10 cellular contexts compared by ENCODE assay signal in the genomic region with DNA sequence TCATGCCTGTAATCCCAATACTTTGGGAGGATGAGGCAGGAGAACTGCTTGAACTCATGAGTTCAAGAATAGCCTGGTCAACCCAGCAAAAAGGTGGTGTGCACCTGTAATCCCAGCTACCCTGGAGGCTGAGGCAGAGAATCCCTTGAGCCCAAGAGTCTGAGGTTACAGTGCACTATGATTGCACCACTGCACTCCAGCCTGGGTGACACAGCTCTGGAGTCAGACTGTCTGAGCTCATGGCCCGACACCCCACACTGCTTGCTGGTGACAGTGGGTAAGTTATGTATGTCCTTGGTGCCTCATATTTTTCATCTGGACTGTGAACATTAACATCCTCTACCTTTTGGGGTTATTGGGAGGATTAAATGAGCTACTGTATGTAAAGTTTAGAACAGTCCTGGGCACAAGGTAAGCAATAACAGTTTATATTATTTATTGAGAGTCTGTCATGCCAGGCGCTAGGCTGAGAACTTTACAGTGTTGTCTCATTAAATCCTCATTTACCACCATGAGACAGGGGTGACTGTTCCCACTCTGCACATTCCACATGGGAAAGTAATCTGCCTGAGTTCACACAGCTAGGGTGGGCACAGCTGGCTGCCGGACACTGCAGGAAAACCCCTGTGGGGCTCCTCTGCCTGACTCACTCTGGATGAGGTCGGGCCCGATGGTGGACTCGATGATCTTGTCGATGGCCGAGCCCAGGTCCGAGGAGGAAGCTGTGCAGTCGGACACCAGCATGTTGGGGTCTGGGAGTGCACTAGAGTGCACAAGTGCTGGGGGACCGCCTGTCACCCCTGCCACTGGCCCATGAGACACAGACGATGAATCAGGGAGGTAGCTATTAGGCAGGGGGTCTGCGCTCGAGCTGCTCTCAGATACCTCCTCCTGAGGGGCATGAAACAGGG. TPM values are rescaled to one million over a fixed set of nuclear protein-coding genes. Genes with fewer than 3 reads are reported as not detected.
A peak's percentile ranks its signal among the peaks of the same experiment; 100 is the strongest.
DNase-seq lines count a peak whose midpoint lies in the region; ATAC-seq and TF ChIP-seq lines count a peak whose summit lies in the region.
"Had no signal": no experiment of that assay in that cellular context is flagged by ENCODE, and none has a peak within 500 bp of the region (broad histone marks: within the 10 kb centered on the region; RNA-seq: fewer than 3 reads in every experiment).

No MANE protein-coding gene starts in this region.

- H3K36me3 ChIP-seq in colonic mucosa, result peaks cover 4% of the 10 kb centered on the region

- H3K27ac Mint-ChIP-seq in activated T-cell treated with anti-CD3 and anti-CD28 coated beads, Interleukin-2, amount 50 U/mL, for 24 hours, result peak overlapping the region; percentile 100
- peak overlapping the region; percentile 99 for H3K27ac Mint-ChIP-seq in stimulated activated memory B cell treated with anti-CD40 and anti-IgM and Interleukin-4, amounts not matched to agents 10 μg/mL and 1 μg/mL and 100 μg/mL, for 72 hours
- no peak overlapping the region for H3K27ac Mint-ChIP-seq in progenitor cell of endocrine pancreas

- no peaks in the 10 kb centered on the region for H3K9me3 Mint-ChIP-seq in activated T-cell treated with anti-CD3 and anti-CD28 coated beads, Interleukin-2, amount 50 U/mL, for 24 hours
- H3K9me3 Mint-ChIP-seq in stimulated activated memory B cell treated with anti-CD40 and anti-IgM and Interleukin-4, amounts not matched to agents 10 μg/mL and 1 μg/mL and 100 μg/mL, for 72 hours, result no peaks in the 10 kb centered on the region
- H3K9me3 Mint-ChIP-seq in progenitor cell of endocrine pancreas (ENCODE audit: low read depth), result no peaks in the 10 kb centered on the region

- no peaks in the 10 kb centered on the region for H3K9me3 ChIP-seq in colonic mucosa
- H3K9me3 ChIP-seq: pancreas had no signal

- DNase-seq in activated T-cell treated with anti-CD3 and anti-CD28 coated beads, Interleukin-2, amount 50 U/mL, for 24 hours, result no peak
- DNase-seq in activated T-cell treated with anti-CD3 and anti-CD28 coated beads for 4 hours (no peak), RKO (ENCODE audit: low spot score) (peak; percentile 74), fibroblast of villous mesenchyme (ENCODE audit: low read depth) (peak; percentile 15), progenitor cell of endocrine pancreas (ENCODE audit: low spot score, unreplicated experiment) (no peak), colonic mucosa (no peak), germinal center (ENCODE audit: low spot score) (no peak)
- DNase-seq: activated B cell treated with CpG ODN at 0.5 μM for 24 hours had no signal

- no peak for ATAC-seq in stimulated activated memory B cell treated with anti-CD40 and anti-IgM and Interleukin-4, amounts not matched to agents 10 μg/mL and 1 μg/mL and 100 μg/mL, for 72 hours
- ATAC-seq: pancreas had no signal

- H3K4me1 ChIP-seq in colonic mucosa, result peaks cover 8% of the 10 kb centered on the region

- H3K27me3 ChIP-seq in colonic mucosa, result no peaks in the 10 kb centered on the region
- H3K27me3 ChIP-seq: pancreas had no signal

- H3K9ac ChIP-seq in colonic mucosa (ENCODE audit: low read depth in 2 of 2, low read length in 2 of 2), result no peak overlapping the region

- no peak overlapping the region for H3K4me3 ChIP-seq in fibroblast of villous mesenchyme (ENCODE audit: low read depth, low read length)
- no peak overlapping the region for H3K4me3 ChIP-seq in colonic mucosa

- no peak overlapping the region for H3K27ac ChIP-seq in colonic mucosa
- H3K27ac ChIP-seq: pancreas had no signal

- intact Hi-C loops in colonic mucosa (cut with DNase I), result loop anchor here (5.0 kb wide), 1 partner anchor 167 kb away; no protein-coding TSS in a partner anchor

- TF ChIP-seq CTCF in fibroblast of villous mesenchyme (IDR thresholded peaks at IDR 0.05; ENCODE audit: insufficient read depth, low read depth, low read length) (no peak), progenitor cell of endocrine pancreas (IDR thresholded peaks at IDR 0.05; ENCODE audit: unreplicated experiment) (no peak), colonic mucosa (IDR thresholded peaks at IDR 0.05) (no peak)

- peaks cover 71% of the 10 kb centered on the region for H3K36me3 Mint-ChIP-seq in activated T-cell treated with anti-CD3 and anti-CD28 coated beads, Interleukin-2, amount 50 U/mL, for 24 hours (ENCODE audit: low read depth)
- peaks cover 29% of the 10 kb centered on the region for H3K36me3 Mint-ChIP-seq in stimulated activated memory B cell treated with anti-CD40 and anti-IgM and Interleukin-4, amounts not matched to agents 10 μg/mL and 1 μg/mL and 100 μg/mL, for 72 hours
- peaks cover 4% of the 10 kb centered on the region for H3K36me3 Mint-ChIP-seq in progenitor cell of endocrine pancreas (ENCODE audit: insufficient read depth)

- no peak overlapping the region for H3K4me3 Mint-ChIP-seq in activated T-cell treated with anti-CD3 and anti-CD28 coated beads, Interleukin-2, amount 50 U/mL, for 24 hours
- peak overlapping the region; percentile 88 for H3K4me3 Mint-ChIP-seq in stimulated activated memory B cell treated with anti-CD40 and anti-IgM and Interleukin-4, amounts not matched to agents 10 μg/mL and 1 μg/mL and 100 μg/mL, for 72 hours
- no peak overlapping the region for H3K4me3 Mint-ChIP-seq in progenitor cell of endocrine pancreas (ENCODE audit: low read depth)

- H3K4me1 Mint-ChIP-seq in activated T-cell treated with anti-CD3 and anti-CD28 coated beads, Interleukin-2, amount 50 U/mL, for 24 hours (ENCODE audit: low read depth), result peaks cover 27% of the 10 kb centered on the region
- H3K4me1 Mint-ChIP-seq in stimulated activated memory B cell treated with anti-CD40 and anti-IgM and Interleukin-4, amounts not matched to agents 10 μg/mL and 1 μg/mL and 100 μg/mL, for 72 hours, result peaks cover 46% of the 10 kb centered on the region
- H3K4me1 Mint-ChIP-seq in progenitor cell of endocrine pancreas (ENCODE audit: low read depth), result peaks cover 9% of the 10 kb centered on the region

- no peaks in the 10 kb centered on the region for H3K27me3 Mint-ChIP-seq in activated T-cell treated with anti-CD3 and anti-CD28 coated beads, Interleukin-2, amount 50 U/mL, for 24 hours
- no peaks in the 10 kb centered on the region for H3K27me3 Mint-ChIP-seq in stimulated activated memory B cell treated with anti-CD40 and anti-IgM and Interleukin-4, amounts not matched to agents 10 μg/mL and 1 μg/mL and 100 μg/mL, for 72 hours
- H3K27me3 Mint-ChIP-seq in progenitor cell of endocrine pancreas, result no peaks in the 10 kb centered on the region
- H3K27me3 Mint-ChIP-seq: activated B cell treated with CpG ODN at 0.5 μM for 24 hours had no signal

RNA-seq across cellular contexts. Expression of a gene that starts 2.9 kb away (rescaled TPM):
- 17.7 and 19.6 TPM in 2 replicates for total RNA-seq in fibroblast of villous mesenchyme
- total RNA-seq in progenitor cell of endocrine pancreas, result 27.4 and 28.5 TPM in 2 replicates
- 10 to 100 TPM; 11.3 to 22.1 TPM for total RNA-seq in colonic mucosa

RNA-seq across cellular contexts. Expression of a gene that starts 34.6 kb away (rescaled TPM):
- 9.1 and 15.8 TPM in 2 replicates for total RNA-seq in fibroblast of villous mesenchyme
- total RNA-seq in progenitor cell of endocrine pancreas, result 37.8 and 38.2 TPM in 2 replicates
- 10 to 100 TPM; 28.9 to 33.6 TPM for total RNA-seq in colonic mucosa

RNA-seq across cellular contexts. Expression of a gene that starts 39.7 kb away (rescaled TPM):
- total RNA-seq in fibroblast of villous mesenchyme (not detected in 2 replicates), progenitor cell of endocrine pancreas (not detected in 2 replicates), colonic mucosa (1 to 10 TPM; 1.3 to 4.0 TPM)

RNA-seq across cellular contexts. Expression of a gene that starts 57.1 kb away (rescaled TPM):
- total RNA-seq in fibroblast of villous mesenchyme (10.4 and 14.8 TPM in 2 replicates), progenitor cell of endocrine pancreas (28.6 and 29.6 TPM in 2 replicates), colonic mucosa (10 to 100 TPM; 17.4 to 36.2 TPM)

RNA-seq across cellular contexts. Expression of a gene that starts 60.0 kb away (rescaled TPM):
- under 0.01 TPM in 2 replicates for total RNA-seq in fibroblast of villous mesenchyme
- 8.5 and 8.8 TPM in 2 replicates for total RNA-seq in progenitor cell of endocrine pancreas
- under 1 TPM in 1 of 2 donors, not detected in 1; 0.96 TPM for total RNA-seq in colonic mucosa
- total RNA-seq: activated B cell treated with CpG ODN at 0.5 μM for 24 hours had no signal

Comparison
In these comparisons a context has a peak if more than half of its experiments do, and no peak if none do; other contexts are left out.
1. DNase-seq: peak in RKO (single experiment) and fibroblast of villous mesenchyme (single experiment); none in activated T-cell treated with anti-CD3 and anti-CD28 coated beads, Interleukin-2, amount 50 U/mL, for 24 hours (single experiment), activated T-cell treated with anti-CD3 and anti-CD28 coated beads for 4 hours (single experiment), progenitor cell of endocrine pancreas (single experiment), colonic mucosa (single experiment) and germinal center (single experiment).